ENCODE assay signal across 9 cellular contexts in the genomic region with DNA sequence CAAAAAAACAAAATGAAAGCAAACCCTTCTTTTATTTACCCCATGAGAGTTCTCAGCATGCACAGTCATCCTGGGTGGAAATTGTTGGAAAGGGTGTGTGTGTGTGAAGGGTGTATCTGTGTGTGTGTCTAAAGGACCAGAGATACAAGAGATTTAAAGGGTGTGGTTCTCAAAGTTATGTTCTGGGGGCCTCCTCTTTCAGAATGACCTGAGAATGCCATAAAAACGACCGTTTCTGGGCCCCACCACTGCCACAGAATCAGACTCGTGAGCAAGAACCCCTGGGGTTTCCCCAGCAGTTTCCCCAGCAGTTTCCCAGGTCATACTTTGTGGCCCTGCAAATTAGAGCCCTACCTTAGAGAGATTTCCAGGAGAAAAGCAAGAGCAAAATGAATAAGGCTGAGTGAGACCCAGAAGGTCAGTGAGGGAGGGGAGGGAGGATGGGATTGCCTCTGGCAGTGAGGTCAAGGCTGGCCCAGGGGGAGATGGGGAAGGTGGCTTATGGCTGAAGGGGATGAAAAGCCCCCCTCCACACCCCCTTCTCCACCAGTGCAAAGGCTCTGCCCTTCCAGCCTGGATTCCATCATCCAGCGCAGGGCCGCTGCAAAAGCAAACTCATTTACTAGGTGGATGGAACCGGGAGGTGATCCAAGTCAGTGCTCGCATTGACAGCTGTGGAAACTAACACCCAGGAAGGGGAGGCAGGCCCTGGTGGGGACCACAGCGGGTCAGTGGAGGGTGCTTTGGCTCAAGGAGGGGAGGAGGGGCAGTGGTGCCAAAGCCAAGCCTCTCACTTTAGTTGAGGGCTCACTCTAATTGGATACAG. TPM values are rescaled to one million over a fixed set of nuclear protein-coding genes. Genes with fewer than 3 reads are reported as not detected.
A peak's percentile ranks its signal among the peaks of the same experiment; 100 is the strongest.
DNase-seq lines count a peak whose midpoint lies in the region; ATAC-seq lines count a peak whose summit lies in the region.
"Had no signal": no experiment of that assay in that cellular context is flagged by ENCODE, and none has a peak within 500 bp of the region (broad histone marks: within the 10 kb centered on the region; RNA-seq: fewer than 3 reads in every experiment).

No MANE protein-coding gene starts in this region.

- peak overlapping the region; percentile 34 for H3K27ac Mint-ChIP-seq in activated naive CD4-positive, alpha-beta T cell treated with anti-CD3 and anti-CD28 coated beads for 36 hours
- peak overlapping the region; percentile 30 for H3K27ac Mint-ChIP-seq in central memory CD8-positive, alpha-beta T cell (ENCODE audit: low read depth)

- no peaks in the 10 kb centered on the region for H3K27me3 Mint-ChIP-seq in activated naive CD4-positive, alpha-beta T cell treated with anti-CD3 and anti-CD28 coated beads for 36 hours (ENCODE audit: low read depth)
- no peaks in the 10 kb centered on the region for H3K27me3 Mint-ChIP-seq in central memory CD8-positive, alpha-beta T cell

- no peaks in the 10 kb centered on the region for H3K9me3 Mint-ChIP-seq in activated naive CD4-positive, alpha-beta T cell treated with anti-CD3 and anti-CD28 coated beads for 36 hours
- H3K9me3 Mint-ChIP-seq in central memory CD8-positive, alpha-beta T cell: no peaks in the 10 kb centered on the region

- peaks cover 6% of the 10 kb centered on the region for H3K36me3 Mint-ChIP-seq in activated naive CD4-positive, alpha-beta T cell treated with anti-CD3 and anti-CD28 coated beads for 36 hours (ENCODE audit: low read depth)
- H3K36me3 Mint-ChIP-seq in central memory CD8-positive, alpha-beta T cell (ENCODE audit: insufficient read depth): peaks cover 8% of the 10 kb centered on the region

- H3K4me3 Mint-ChIP-seq in activated naive CD4-positive, alpha-beta T cell treated with anti-CD3 and anti-CD28 coated beads for 36 hours: peak overlapping the region; percentile 30
- no peak overlapping the region for H3K4me3 Mint-ChIP-seq in central memory CD8-positive, alpha-beta T cell

- intact Hi-C loops in activated naive CD4-positive, alpha-beta T cell treated with anti-CD3 and anti-CD28 coated beads for 36 hours (cut with micrococcal nuclease): loop anchor here (1.0 kb wide), 1 partner anchor 42 kb away; the partner anchor contains the start of gene HPS1

- H3K27ac ChIP-seq in substantia nigra (ENCODE audit: low read depth, low read length, poor library complexity, severe bottlenecking): no peak overlapping the region

- H3K4me1 Mint-ChIP-seq in activated naive CD4-positive, alpha-beta T cell treated with anti-CD3 and anti-CD28 coated beads for 36 hours (ENCODE audit: low read depth): peaks cover 16% of the 10 kb centered on the region
- peaks cover 25% of the 10 kb centered on the region for H3K4me1 Mint-ChIP-seq in central memory CD8-positive, alpha-beta T cell

- peak; percentile 52 for ATAC-seq in HG03354 (IDR thresholded peaks at IDR 0.05; ENCODE audit: poor library complexity, severe bottlenecking, unreplicated experiment)
- no peak for ATAC-seq in central memory CD8-positive, alpha-beta T cell (replicated peaks; ENCODE audit: extremely low read depth, poor library complexity, severe bottlenecking)

- CTCF ChIA-PET in activated naive CD4-positive, alpha-beta T cell treated with anti-CD3 and anti-CD28 coated beads for 36 hours (lab: Charles Lee): interaction anchor here (1.1 to 1.2 kb wide), 2 partner anchors 74 to 235 kb away, joined by 3 read pairs; no protein-coding TSS in a partner anchor

- DNase-seq in activated naive CD4-positive, alpha-beta T cell treated with anti-CD3 and anti-CD28 coated beads for 36 hours: peak; percentile 46
- no peak for DNase-seq in activated naive CD4-positive, alpha-beta T cell (lab: John Stamatoyannopoulos, UW)
- DNase-seq in central memory CD8-positive, alpha-beta T cell (ENCODE audit: low spot score in 2 of 2): no peak
- DNase-seq in stromal cell of bone marrow (ENCODE audit: low read depth): peak; percentile 68
- DNase-seq in substantia nigra (lab: John Stamatoyannopoulos, UW): no peak
- no peak for DNase-seq in effector CD8-positive, alpha-beta T cell (lab: John Stamatoyannopoulos, UW)
- no peak for DNase-seq in NCI-H2081 treated with DMSO at 0.1 percent for 48 hours (lab: John Stamatoyannopoulos, UW)
- DNase-seq: DMS79 treated with DMSO at 0.1 percent for 48 hours had no signal

RNA-seq across cellular contexts. Expression of gene PYROXD2, which starts 10.2 kb away (rescaled TPM):
- total RNA-seq in activated naive CD4-positive, alpha-beta T cell treated with anti-CD3 and anti-CD28 coated beads for 36 hours: 1 to 10 TPM; 4.2 to 5.0 TPM

RNA-seq across cellular contexts. Expression of gene HPS1, which starts 42.0 kb away (rescaled TPM):
- total RNA-seq in activated naive CD4-positive, alpha-beta T cell treated with anti-CD3 and anti-CD28 coated beads for 36 hours: 10 to 100 TPM; 28.1 to 31.0 TPM

Comparison
In these comparisons a context has a peak if more than half of its experiments do, and no peak if none do; other contexts are left out.
1. DNase-seq: peak in activated naive CD4-positive, alpha-beta T cell treated with anti-CD3 and anti-CD28 coated beads for 36 hours (single experiment) and stromal cell of bone marrow (single experiment); none in activated naive CD4-positive, alpha-beta T cell (0 of 4), central memory CD8-positive, alpha-beta T cell (0 of 2), substantia nigra (0 of 49), effector CD8-positive, alpha-beta T cell (single experiment) and NCI-H2081 treated with DMSO at 0.1 percent for 48 hours (single experiment).